Comparison of ENCODE assay signal across 21 cellular contexts in the genomic region with DNA sequence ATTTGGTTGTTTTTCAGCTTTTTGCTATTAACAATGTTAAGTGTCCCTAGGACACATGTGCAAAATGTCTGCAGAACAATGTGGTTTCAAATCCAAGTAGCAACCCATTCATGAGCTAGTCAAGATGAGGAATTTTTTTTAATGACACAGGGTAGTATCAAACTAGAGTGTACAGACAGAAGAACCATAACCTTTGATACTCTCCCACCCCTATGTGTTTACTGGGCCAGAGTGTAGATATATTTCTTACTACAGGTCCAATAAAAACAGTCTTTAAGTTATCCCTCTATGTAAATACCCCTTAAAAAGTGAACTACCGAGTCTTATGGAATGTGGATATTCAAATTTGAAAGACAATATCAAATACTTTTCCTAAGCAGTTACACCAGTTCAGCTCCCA. TPM values are rescaled to one million over a fixed set of nuclear protein-coding genes. Genes with fewer than 3 reads are reported as not detected.
DNase-seq lines count a peak whose midpoint lies in the region; ATAC-seq and TF ChIP-seq lines count a peak whose summit lies in the region.
"Had no signal": no experiment of that assay in that cellular context is flagged by ENCODE, and none has a peak within 500 bp of the region (broad histone marks: within the 10 kb centered on the region; RNA-seq: fewer than 3 reads in every experiment).

No MANE protein-coding gene starts in this region.

- intact Hi-C loops in PC-9 (cut with micrococcal nuclease; ENCODE audit: unreplicated experiment), result loop anchor here (10.0 kb wide), 2 partner anchors 251 to 401 kb away; no protein-coding TSS in a partner anchor
- intact Hi-C loops in mucosa of descending colon (cut with DNase I, micrococcal nuclease), result no loop called here

- no peak overlapping the region for H3K4me3 Mint-ChIP-seq in activated T-cell treated with anti-CD3 and anti-CD28 coated beads, Interleukin-2, amount 50 U/mL, for 72 hours
- no peak overlapping the region for H3K4me3 Mint-ChIP-seq in activated T-cell treated with anti-CD3 and anti-CD28 coated beads, Interleukin-2, amount 50 U/mL, for 24 hours
- no peak overlapping the region for H3K4me3 Mint-ChIP-seq in central memory CD8-positive, alpha-beta T cell
- H3K4me3 Mint-ChIP-seq: B cell; CD4-positive, CD25-positive, alpha-beta regulatory T cell; CD8-positive, alpha-beta T cell; HFFc6 had no signal

- peak overlapping the region; percentile 54 for H3K27ac ChIP-seq in PC-9
- H3K27ac ChIP-seq: 22Rv1, BLaER1, C4-2B had no signal

- H3K36me3 ChIP-seq in PC-9 (ENCODE audit: low read depth) (0 out of 2 replicates have a peak, but pooled peaks cover 3% of the 10 kb centered on the region), mucosa of descending colon (ENCODE audit: low read depth) (no peaks in the 10 kb centered on the region)
- H3K36me3 ChIP-seq: HAP-1 had no signal

- peaks cover 6% of the 10 kb centered on the region for H3K4me1 Mint-ChIP-seq in activated T-cell treated with anti-CD3 and anti-CD28 coated beads, Interleukin-2, amount 50 U/mL, for 72 hours (ENCODE audit: low read depth)
- H3K4me1 Mint-ChIP-seq in activated T-cell treated with anti-CD3 and anti-CD28 coated beads, Interleukin-2, amount 50 U/mL, for 24 hours (ENCODE audit: low read depth), result peaks cover 11% of the 10 kb centered on the region
- peaks cover 10% of the 10 kb centered on the region for H3K4me1 Mint-ChIP-seq in central memory CD8-positive, alpha-beta T cell

- peaks cover 43% of the 10 kb centered on the region for H3K4me1 ChIP-seq in PC-9 (replicated peaks; ENCODE audit: insufficient read depth)
- H3K4me1 ChIP-seq in mucosa of descending colon (ENCODE audit: low read depth), result no peaks in the 10 kb centered on the region
- H3K4me1 ChIP-seq: Caco-2, HAP-1 had no signal

- TF ChIP-seq CTCF in PC-9 (conservative IDR thresholded peaks at IDR 0.05) (no peak), mucosa of descending colon (IDR thresholded peaks at IDR 0.05) (no peak)

- no peak overlapping the region for H2AFZ ChIP-seq in PC-9

- no peak for ATAC-seq in activated T-cell treated with anti-CD3 and anti-CD28 coated beads, Interleukin-2, amount 50 U/mL, for 72 hours (replicated peaks in 1 of 2)
- no peak for ATAC-seq in central memory CD8-positive, alpha-beta T cell (replicated peaks; ENCODE audit: extremely low read depth, poor library complexity, severe bottlenecking)
- ATAC-seq in mucosa of descending colon (peak; percentile 59), HG03469 (IDR thresholded peaks at IDR 0.05; ENCODE audit: unreplicated experiment) (no peak)
- ATAC-seq: CD8-positive, alpha-beta T cell had no signal

- no peaks in the 10 kb centered on the region for H4K20me1 ChIP-seq in PC-9 (ENCODE audit: insufficient read depth)
- H4K20me1 ChIP-seq: BLaER1 had no signal

- POLR2A ChIA-PET in PC-9 (lab: Charles Lee; ENCODE audit: unreplicated experiment), result interaction anchor here (0.7 kb wide), 1 partner anchor 49 kb away, joined by 4 read pairs; no protein-coding TSS in a partner anchor

- peak overlapping the region; percentile 61 for H3K27ac Mint-ChIP-seq in activated T-cell treated with anti-CD3 and anti-CD28 coated beads, Interleukin-2, amount 50 U/mL, for 72 hours
- H3K27ac Mint-ChIP-seq in activated T-cell treated with anti-CD3 and anti-CD28 coated beads, Interleukin-2, amount 50 U/mL, for 24 hours, result no peak overlapping the region
- peak overlapping the region; percentile 32 for H3K27ac Mint-ChIP-seq in central memory CD8-positive, alpha-beta T cell (ENCODE audit: low read depth)
- H3K27ac Mint-ChIP-seq: B cell; CD4-positive, CD25-positive, alpha-beta regulatory T cell; CD8-positive, alpha-beta T cell; HFFc6 had no signal

- H3K9me3 Mint-ChIP-seq in activated T-cell treated with anti-CD3 and anti-CD28 coated beads, Interleukin-2, amount 50 U/mL, for 72 hours, result no peaks in the 10 kb centered on the region
- H3K9me3 Mint-ChIP-seq in activated T-cell treated with anti-CD3 and anti-CD28 coated beads, Interleukin-2, amount 50 U/mL, for 24 hours, result no peaks in the 10 kb centered on the region
- H3K9me3 Mint-ChIP-seq in central memory CD8-positive, alpha-beta T cell, result no peaks in the 10 kb centered on the region
- H3K9me3 Mint-ChIP-seq: CD8-positive, alpha-beta T cell; HFFc6 had no signal

- DNase-seq in activated T-cell treated with anti-CD3 and anti-CD28 coated beads, Interleukin-2, amount 50 U/mL, for 72 hours, result no peak
- no peak for DNase-seq in activated T-cell treated with anti-CD3 and anti-CD28 coated beads, Interleukin-2, amount 50 U/mL, for 24 hours
- DNase-seq in PC-9 (no peak), mucosa of descending colon (no peak), HuH-7.5 (ENCODE audit: low spot score) (no peak)
- no peak for DNase-seq in central memory CD8-positive, alpha-beta T cell (ENCODE audit: low spot score in 2 of 2)
- no peak for DNase-seq in activated naive CD4-positive, alpha-beta T cell treated with anti-CD3 and anti-CD28 coated beads, Interleukin-2, amount 50 U/mL, for 16 hours
- DNase-seq: Caco-2; CD4-positive, CD25-positive, alpha-beta regulatory T cell; CD8-positive, alpha-beta T cell; DMS 273 treated with DMSO at 0.1 percent for 48 hours; DMS79 treated with DMSO at 0.1 percent for 48 hours; GF-D8; GOT3; HFFc6 had no signal

- H3K4me3 ChIP-seq in PC-9 (no peak overlapping the region), mucosa of descending colon (no peak overlapping the region)
- H3K4me3 ChIP-seq: BLaER1, HAP-1 had no signal

- BruUV-seq in PC-9 (replicated peaks; lab: Mats Ljungman, UMichigan), result no TSS peak

- H3K4me2 ChIP-seq in PC-9, result 0 out of 2 replicates have a peak overlapping the region, but pooled peaks have one; percentile 23
- H3K4me2 ChIP-seq: BLaER1 had no signal

- no peaks in the 10 kb centered on the region for H3K27me3 Mint-ChIP-seq in activated T-cell treated with anti-CD3 and anti-CD28 coated beads, Interleukin-2, amount 50 U/mL, for 72 hours (ENCODE audit: low read depth)
- H3K27me3 Mint-ChIP-seq in activated T-cell treated with anti-CD3 and anti-CD28 coated beads, Interleukin-2, amount 50 U/mL, for 24 hours, result no peaks in the 10 kb centered on the region
- H3K27me3 Mint-ChIP-seq in central memory CD8-positive, alpha-beta T cell, result no peaks in the 10 kb centered on the region
- H3K27me3 Mint-ChIP-seq: B cell; CD4-positive, CD25-positive, alpha-beta regulatory T cell had no signal

- H3K9me3 ChIP-seq in PC-9 (ENCODE audit: insufficient read depth, low read depth) (no peaks in the 10 kb centered on the region), mucosa of descending colon (no peaks in the 10 kb centered on the region)
- H3K9me3 ChIP-seq: Caco-2, HAP-1 had no signal

- no peaks in the 10 kb centered on the region for H3K27me3 ChIP-seq in PC-9 (ENCODE audit: insufficient read depth, low read depth)
- H3K27me3 ChIP-seq: BLaER1 had no signal

- peaks cover 12% of the 10 kb centered on the region for H3F3A ChIP-seq in PC-9 (ENCODE audit: insufficient read depth, low read depth)

- peaks cover 18% of the 10 kb centered on the region for H3K79me2 ChIP-seq in PC-9 (ENCODE audit: low read depth)

- CTCF ChIA-PET in PC-9 (lab: Charles Lee), result no interaction called here

- H3K9me2 ChIP-seq in PC-9 (ENCODE audit: insufficient read depth), result no peaks in the 10 kb centered on the region

- H3K36me3 Mint-ChIP-seq in activated T-cell treated with anti-CD3 and anti-CD28 coated beads, Interleukin-2, amount 50 U/mL, for 72 hours (ENCODE audit: insufficient read depth in 2 of 2), result peaks cover 7 to 35% of the 10 kb centered on the region in 2 donors
- peaks cover 88% of the 10 kb centered on the region for H3K36me3 Mint-ChIP-seq in activated T-cell treated with anti-CD3 and anti-CD28 coated beads, Interleukin-2, amount 50 U/mL, for 24 hours (ENCODE audit: low read depth)
- peaks cover 6% of the 10 kb centered on the region for H3K36me3 Mint-ChIP-seq in central memory CD8-positive, alpha-beta T cell (ENCODE audit: insufficient read depth)

RNA-seq across cellular contexts. Expression of gene AUH, which starts 45.6 kb away (rescaled TPM):
- 10 to 100 TPM; 71.5 to 85.8 TPM for total RNA-seq in activated T-cell treated with anti-CD3 and anti-CD28 coated beads, Interleukin-2, amount 50 U/mL, for 72 hours
- 24.9 and 31.1 TPM in 2 replicates for total RNA-seq in PC-9 (2021)
- total RNA-seq in mucosa of descending colon, result 10 to 100 TPM; 18.2 to 37.2 (median 26.6) TPM
